ENCODE assay signal across 9 cellular contexts in the genomic region with DNA sequence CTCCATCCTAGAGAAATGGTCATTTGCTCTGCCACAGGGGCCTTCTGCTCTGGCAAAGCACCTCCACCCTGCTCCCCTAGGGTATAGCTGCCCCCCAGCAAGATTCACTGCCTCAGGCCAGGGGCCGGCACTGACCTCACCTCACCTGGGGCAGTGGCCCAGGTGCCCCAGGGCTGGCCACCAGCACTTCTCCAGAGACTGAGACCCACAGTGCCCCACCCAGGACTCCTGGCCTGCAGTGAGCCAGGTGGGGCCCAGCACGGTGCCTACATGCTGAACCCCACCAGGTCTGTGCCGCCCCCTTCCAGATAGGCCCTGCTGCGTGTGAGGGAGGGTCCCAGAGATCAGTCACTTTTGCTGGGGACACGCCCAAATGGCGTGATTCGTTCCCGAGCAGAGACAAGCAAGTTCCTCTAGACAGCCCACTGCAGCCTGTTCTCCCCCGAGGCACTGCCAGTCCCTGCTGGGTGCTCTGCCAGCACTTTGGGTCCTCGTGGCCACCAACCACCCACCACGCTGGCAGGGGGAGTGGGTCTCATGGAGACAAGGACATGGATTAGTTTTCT. TPM values are rescaled to one million over a fixed set of nuclear protein-coding genes. Genes with fewer than 3 reads are reported as not detected.
A peak's percentile ranks its signal among the peaks of the same experiment; 100 is the strongest.
DNase-seq lines count a peak whose midpoint lies in the region; ATAC-seq and TF ChIP-seq lines count a peak whose summit lies in the region.
"Had no signal": no experiment of that assay in that cellular context is flagged by ENCODE, and none has a peak within 500 bp of the region (broad histone marks: within the 10 kb centered on the region; RNA-seq: fewer than 3 reads in every experiment).

No MANE protein-coding gene starts in this region.

- H3K9ac ChIP-seq in BLaER1 treated with 17β-estradiol and CSF1 and Interleukin-3, amounts not matched to agents 10 nM and 100 nM = peak overlapping the region; percentile 54 to 73 (median 65); a peak in 21 of 22 replicates

- H3K36me3 Mint-ChIP-seq in HFFc6 (ENCODE audit: low read depth) = no peaks in the 10 kb centered on the region; the same call in none of the 2 replicates

- H3K36me3 ChIP-seq in BLaER1 treated with 17β-estradiol and CSF1 and Interleukin-3, amounts not matched to agents 10 nM and 100 nM = peaks cover 10 to 26% (median 20%) of the 10 kb centered on the region in 11 experiments; a peak in 19 of 22 replicates
- no peaks in the 10 kb centered on the region for H3K36me3 ChIP-seq in osteoblast (ENCODE audit: insufficient read depth, low read length)

- peaks cover 0 to 99% (median 42%) of the 10 kb centered on the region in 11 experiments; a peak in 17 of 22 replicates for H4K20me1 ChIP-seq in BLaER1 treated with 17β-estradiol and CSF1 and Interleukin-3, amounts not matched to agents 10 nM and 100 nM
- peaks cover 5% of the 10 kb centered on the region for H4K20me1 ChIP-seq in osteoblast (ENCODE audit: insufficient read depth, low read length)

- peak overlapping the region; percentile 77 to 96 (median 87) for H3K4me2 ChIP-seq in BLaER1 treated with 17β-estradiol and CSF1 and Interleukin-3, amounts not matched to agents 10 nM and 100 nM
- H3K4me2 ChIP-seq in osteoblast (ENCODE audit: insufficient read depth, low read length) = peak overlapping the region; percentile 69

- H3K27me3 Mint-ChIP-seq in HFFc6 (ENCODE audit: insufficient read depth) = peaks cover 3% of the 10 kb centered on the region

- ATAC-seq in GM18858 (IDR thresholded peaks at IDR 0.05; ENCODE audit: unreplicated experiment) = no peak

- no peak for TF ChIP-seq CTCF in HFFc6 (IDR thresholded peaks at IDR 0.05)
- no peak for TF ChIP-seq CTCF in osteoblast (IDR thresholded peaks at IDR 0.05; ENCODE audit: extremely low read depth, low read depth, low read length)

- H3K27ac ChIP-seq in BLaER1 treated with 17β-estradiol and CSF1 and Interleukin-3, amounts not matched to agents 10 nM and 100 nM = peak overlapping the region; percentile 55 to 77 (median 69)
- H3K27ac ChIP-seq in epithelial cell of prostate = peak overlapping the region; percentile 26
- H3K27ac ChIP-seq in osteoblast (ENCODE audit: low read depth, low read length) = peak overlapping the region; percentile 48

- peak overlapping the region; percentile 48; the same call in 1 of the 2 replicates for H3K4me3 Mint-ChIP-seq in HFFc6

- peak overlapping the region; percentile 86 for H2AFZ ChIP-seq in osteoblast (ENCODE audit: low read length)

- H3K9me3 ChIP-seq in BLaER1 treated with 17β-estradiol and CSF1 and Interleukin-3, amounts not matched to agents 10 nM and 100 nM (replicated peaks in 1 of 11) = no peaks in the 10 kb centered on the region
- H3K9me3 ChIP-seq in osteoblast (ENCODE audit: low read depth, low read length) = no peaks in the 10 kb centered on the region

- peaks cover 53 to 72% (median 68%) of the 10 kb centered on the region in 10 experiments for H3K4me1 ChIP-seq in BLaER1 treated with 17β-estradiol and CSF1 and Interleukin-3, amounts not matched to agents 10 nM and 100 nM
- H3K4me1 ChIP-seq in osteoblast (ENCODE audit: insufficient read depth, low read length) = peaks cover 13% of the 10 kb centered on the region

- H3K27me3 ChIP-seq in BLaER1 treated with 17β-estradiol and CSF1 and Interleukin-3, amounts not matched to agents 10 nM and 100 nM = no peaks in the 10 kb centered on the region
- no peaks in the 10 kb centered on the region for H3K27me3 ChIP-seq in osteoblast (ENCODE audit: insufficient read depth, low read length)

- H3K4me1 Mint-ChIP-seq in HFFc6 (ENCODE audit: low read depth) = peaks cover 50% of the 10 kb centered on the region

- DNase-seq in HFFc6 (no peak), epithelial cell of prostate (ENCODE audit: low read depth, low spot score) (no peak), osteoblast (ENCODE audit: insufficient read length, low spot score, missing footprints) (peak; percentile 26), HUDEP-2 (lab: John Stamatoyannopoulos, UW; ENCODE audit: unreplicated experiment in 76 of 76) (no peak), NCI-H345 treated with DMSO at 0.1 percent for 48 hours (lab: John Stamatoyannopoulos, UW; ENCODE audit: unreplicated experiment) (no peak), SHP77 treated with DMSO at 0.1 percent for 48 hours (lab: John Stamatoyannopoulos, UW) (no peak)
- DNase-seq: GOT3 had no signal

- H3K27ac Mint-ChIP-seq in HFFc6 = peak overlapping the region; percentile 84

- peaks cover 20% of the 10 kb centered on the region for H3K79me2 ChIP-seq in osteoblast (ENCODE audit: insufficient read depth, low read length)

- peak overlapping the region in 9 of 10 experiments; percentile 10 to 33 (median 23); a peak in 11 of 20 replicates for H3K4me3 ChIP-seq in BLaER1 treated with 17β-estradiol and CSF1 and Interleukin-3, amounts not matched to agents 10 nM and 100 nM
- H3K4me3 ChIP-seq in osteoblast (ENCODE audit: insufficient read depth, low read length) = peak overlapping the region; percentile 48

- H3K9me3 Mint-ChIP-seq in HFFc6 = no peaks in the 10 kb centered on the region

RNA-seq across cellular contexts. Expression of a gene that starts 10.7 kb away (rescaled TPM):
- 1 to 10 TPM; 6.6 to 9.6 (median 7.6) TPM for total RNA-seq in HFFc6 (2021; fragmentation: NEBNext Ultra II Directional; extraction: Animal tissue kit (Norgen Biotek cat#: 25700))
- 4.0 and 5.6 TPM in 2 replicates for total RNA-seq in osteoblast

RNA-seq across cellular contexts. Expression of a gene that starts 10.7 kb away (rescaled TPM):
- 10 to 100 TPM; 17.4 to 22.7 (median 19.2) TPM for total RNA-seq in HFFc6 (2021; fragmentation: NEBNext Ultra II Directional; extraction: Animal tissue kit (Norgen Biotek cat#: 25700))
- 10.3 and 11.9 TPM in 2 replicates for total RNA-seq in osteoblast
